In the genomic region with DNA sequence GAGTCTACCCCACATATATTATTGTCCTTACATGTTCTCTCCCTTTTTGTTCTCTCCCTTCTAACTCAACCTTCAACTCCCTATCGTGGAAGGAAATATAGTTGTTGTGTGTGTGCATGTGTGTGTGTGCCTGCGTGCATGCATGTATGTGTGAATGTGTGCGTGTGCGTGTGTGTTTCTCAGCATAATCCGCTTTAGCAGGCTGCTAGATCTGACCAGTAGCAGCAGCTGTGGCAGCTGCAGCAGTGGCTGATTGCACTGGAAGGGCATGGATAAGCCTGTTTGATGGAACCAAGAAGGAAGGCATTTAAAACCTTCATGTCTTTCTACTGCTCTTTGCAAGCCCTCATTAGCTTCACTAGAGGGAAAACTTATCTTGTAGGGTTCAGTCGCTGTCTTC, we compare ENCODE assay signal across 9 cellular contexts.
DNase-seq lines count a peak whose midpoint lies in the region; ATAC-seq, FAIRE-seq and TF ChIP-seq lines count a peak whose summit lies in the region.
"Had no signal": no experiment of that assay in that cellular context is flagged by ENCODE, and none has a peak within 500 bp of the region (broad histone marks: within the 10 kb centered on the region; RNA-seq: fewer than 3 reads in every experiment).

No MANE protein-coding gene starts in this region.

- TF ChIP-seq EP300 in A549 (IDR thresholded peaks at IDR 0.05) = no peak

- no peak for FAIRE-seq in A549 (lab: Jason Lieb, UNC)
- FAIRE-seq: RCC 7860 had no signal

- H3K36me3 ChIP-seq in HEK293 (ENCODE audit: control insufficient read depth in 2 of 2, insufficient read depth in 1 of 2, low read length in 2 of 2) (no peaks in the 10 kb centered on the region), muscle layer of duodenum (ENCODE audit: control insufficient read depth in 1 of 2, insufficient read depth in 2 of 2, low read length in 2 of 2) (no peaks in the 10 kb centered on the region), aorta (ENCODE audit: control insufficient read depth in 1 of 2, insufficient read depth in 2 of 2, low read length in 1 of 2) (no peaks in the 10 kb centered on the region)

- no peak for TF ChIP-seq RAD21 in A549 (conservative IDR thresholded peaks at IDR 0.05 in 1 of 2, IDR thresholded peaks at IDR 0.05 in 1 of 2)

- H3K9me3 ChIP-seq in A549 = no peaks in the 10 kb centered on the region
- H3K9me3 ChIP-seq in HEK293 (ENCODE audit: control insufficient read depth, insufficient read depth, low read depth, low read length) = no peaks in the 10 kb centered on the region
- no peaks in the 10 kb centered on the region for H3K9me3 ChIP-seq in muscle layer of duodenum (ENCODE audit: control insufficient read depth in 1 of 2, low read length in 2 of 2)
- no peaks in the 10 kb centered on the region for H3K9me3 ChIP-seq in aorta (ENCODE audit: control insufficient read depth, low read length)

- intact Hi-C loops in aorta (cut with DNase I) = loop anchor here in 1 of 2 donors (5.0 kb wide), 1 partner anchor 53 kb away; no protein-coding TSS in a partner anchor

- H3K27ac ChIP-seq in A549 = peak overlapping the region; percentile 62 to 81
- H3K27ac ChIP-seq in HEK293 (ENCODE audit: extremely low read depth, low read depth, low read length) = no peak overlapping the region
- peak overlapping the region; percentile 90 for H3K27ac ChIP-seq in angular gyrus (ENCODE audit: low read depth, low read length)
- H3K27ac ChIP-seq in muscle layer of duodenum (ENCODE audit: low read length) = no peak overlapping the region
- H3K27ac ChIP-seq in aorta (ENCODE audit: low read depth in 1 of 2, low read length in 2 of 2) = no peak overlapping the region

- POLR2A ChIA-PET in A549 (lab: Yijun Ruan, JAX) (no interaction called here), HEK293 (lab: Yijun Ruan, JAX) (no interaction called here)

- H3K4me3 ChIP-seq in A549 = peak overlapping the region; percentile 38; the same call in 2 of the 3 replicates
- H3K4me3 ChIP-seq in HEK293 (ENCODE audit: low read depth, low read length) = no peak overlapping the region
- H3K4me3 ChIP-seq in muscle layer of duodenum (ENCODE audit: low read depth in 1 of 2, low read length in 2 of 2) = peak overlapping the region; percentile 61 to 67
- no peak overlapping the region for H3K4me3 ChIP-seq in aorta (ENCODE audit: low read length in 2 of 2)

- ATAC-seq in A549 (peak in 1 of 2 experiments; percentile 39; a peak in 3 of 6 replicates), aorta (ENCODE audit: low FRiP score) (no peak), GM18861 (IDR thresholded peaks at IDR 0.05; ENCODE audit: unreplicated experiment) (no peak), GM19455 (IDR thresholded peaks at IDR 0.05; ENCODE audit: unreplicated experiment) (no peak), HG03565 (IDR thresholded peaks at IDR 0.05; ENCODE audit: unreplicated experiment) (no peak)

- H3K4me1 ChIP-seq in A549 (0 out of 3 replicates have a peak, but pooled peaks cover 4% of the 10 kb centered on the region), HEK293 (ENCODE audit: control insufficient read depth, insufficient read depth, low read length) (peaks cover 3% of the 10 kb centered on the region; the same call in 1 of the 2 replicates), muscle layer of duodenum (ENCODE audit: control insufficient read depth in 1 of 2, insufficient read depth in 2 of 2, low read length in 2 of 2) (no peaks in the 10 kb centered on the region), aorta (ENCODE audit: control insufficient read depth in 1 of 2, insufficient read depth in 2 of 2, low read length in 2 of 2) (no peaks in the 10 kb centered on the region)

- no peak for DNase-seq in A549 (ENCODE audit: low read depth in 1 of 2, low spot score in 1 of 2)
- no peak for DNase-seq in aorta

- peak overlapping the region; percentile 84 for H3K4me2 ChIP-seq in A549

- TF ChIP-seq CTCF in A549 (IDR thresholded peaks at IDR 0.05) (no peak), HEK293 (tag by site-specific recombination; IDR thresholded peaks at IDR 0.05) (no peak)

- WGBS in A549 (ENCODE audit: missing lambda C conversion rate) = 85% methylated on average over 6 of the region's 6 CpGs
- WGBS in aorta, 2 donors = 87 to 91% methylated on average over 6 of the region's 6 CpGs

- H3K27me3 ChIP-seq in muscle layer of duodenum (ENCODE audit: low read depth, low read length) (no peaks in the 10 kb centered on the region), aorta (ENCODE audit: control insufficient read depth in 1 of 2, insufficient read depth in 2 of 2, low read length in 1 of 2) (no peaks in the 10 kb centered on the region)

- CTCF ChIA-PET in A549 (lab: Yijun Ruan, JAX) (no interaction called here), HEK293 (lab: Yijun Ruan, JAX) (no interaction called here)

- no peak for TF ChIP-seq POLR2A in A549 (IDR thresholded peaks at IDR 0.05; ENCODE audit: low read length)

TF ChIP-seq in A549, 52 proteins besides CTCF, POLR2A, EP300 and RAD21 (continues in another document):
- TF ChIP-seq SREBF2 (IDR thresholded peaks at IDR 0.05) (no peak), NPAS2 (CRISPR knock-in tag; IDR thresholded peaks at IDR 0.05; ENCODE audit: borderline replicate concordance) (no peak), RFX5 (IDR thresholded peaks at IDR 0.05) (no peak), ZC3H11A (IDR thresholded peaks at IDR 0.05) (no peak), TFCP2L1 (CRISPR knock-in tag; IDR thresholded peaks at IDR 0.05) (no peak), ELK1 (IDR thresholded peaks at IDR 0.05; ENCODE audit: low read depth, low read length) (no peak), HES2 (IDR thresholded peaks at IDR 0.05) (no peak), ESRRA (IDR thresholded peaks at IDR 0.05; ENCODE audit: borderline replicate concordance, low read length) (no peak), CEBPB (IDR thresholded peaks at IDR 0.05) (no peak), HOXB13 (CRISPR knock-in tag; IDR thresholded peaks at IDR 0.05; ENCODE audit: low read depth) (no peak), CBX8 (IDR thresholded peaks at IDR 0.05) (no peak), FOXS1 (CRISPR knock-in tag; IDR thresholded peaks at IDR 0.05) (no peak), EHF (CRISPR knock-in tag; IDR thresholded peaks at IDR 0.05) (no peak), JUNB (IDR thresholded peaks at IDR 0.05) (no peak), ZNF302 (CRISPR knock-in tag; IDR thresholded peaks at IDR 0.05) (no peak), RNF2 (IDR thresholded peaks at IDR 0.05; ENCODE audit: borderline replicate concordance, low read depth) (no peak)

TF ChIP-seq in HEK293, 187 proteins besides CTCF, POLR2A, EP300 and RAD21:
- TF ChIP-seq ZNF157 (tag by site-specific recombination; IDR thresholded peaks at IDR 0.05) = no peak
- no peak for TF ChIP-seq ZNF549 (tag by site-specific recombination; IDR thresholded peaks at IDR 0.05)
- peak; percentile 84 for TF ChIP-seq ZSCAN4 (tag by site-specific recombination; IDR thresholded peaks at IDR 0.05)

Comparison
In these comparisons a context has a peak if more than half of its experiments do, and no peak if none do; other contexts are left out.
1. H3K27ac ChIP-seq: peak in A549 (2 of 2) and angular gyrus (single experiment); none in HEK293 (single experiment), muscle layer of duodenum (single experiment) and aorta (0 of 2).
2. H3K4me3 ChIP-seq: peak in A549 (single experiment) and muscle layer of duodenum (2 of 2); none in HEK293 (single experiment) and aorta (0 of 2).